29 cellular contexts compared by ENCODE assay signal in the genomic region with DNA sequence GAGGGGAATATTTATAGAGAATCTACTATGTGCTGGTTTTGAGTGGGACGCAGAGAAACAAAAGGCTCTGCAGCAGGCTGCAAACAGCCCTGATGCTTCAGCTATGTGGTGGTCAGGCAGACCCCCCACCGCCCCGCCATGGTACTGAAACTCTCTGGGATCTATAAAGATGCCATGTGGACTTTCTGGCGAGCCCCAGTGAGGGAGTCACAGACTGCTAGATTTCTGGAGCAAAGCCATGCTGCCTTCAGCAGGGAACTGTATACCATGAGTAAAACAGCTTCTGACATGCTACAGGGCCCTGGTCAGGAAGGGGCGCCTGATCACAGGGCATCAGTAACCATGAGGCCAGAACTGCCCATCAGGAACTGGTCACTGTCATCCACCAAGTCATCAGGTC. TPM values are rescaled to one million over a fixed set of nuclear protein-coding genes. Genes with fewer than 3 reads are reported as not detected.
"Had no signal": no experiment of that assay in that cellular context is flagged by ENCODE, and none has a peak within 500 bp of the region (broad histone marks: within the 10 kb centered on the region; RNA-seq: fewer than 3 reads in every experiment).

No MANE protein-coding gene starts in this region.

- H3K9me3 ChIP-seq: gastrocnemius medialis, thoracic aorta had no signal

- DNase-seq: activated CD4-positive, alpha-beta memory T cell treated with anti-CD3 and anti-CD28 coated beads for 36 hours; activated CD4-positive, alpha-beta T cell treated with anti-CD3 and anti-CD28 coated beads, Interleukin-2, amount 10 ng/mL, durations not matched to agents 24 days and 14 days; activated CD4-positive, CD25-positive, alpha-beta regulatory T cell treated with anti-CD3 and anti-CD28 coated beads, Interleukin-2, amount 50 U/mL, for 72 hours; activated CD8-positive, alpha-beta memory T cell treated with anti-CD3 and anti-CD28 coated beads, Interleukin-2, amount 50 U/mL, for 48 hours; activated gamma-delta T cell treated with Interleukin-2 at 50 U/mL for 16 hours; activated naive CD4-positive, alpha-beta T cell treated with anti-CD3 and anti-CD28 coated beads, Interleukin-2, amount 50 U/mL, for 16 hours; activated T-cell treated with anti-CD3 and anti-CD28 coated beads, Interleukin-2, amount 50 U/mL, for 24 hours; amniotic stem cell; central memory CD4-positive, alpha-beta T cell; dermis blood vessel endothelial cell; effector CD8-positive, alpha-beta T cell; gastrocnemius medialis; glutamatergic neuron; left ventricle myocardium inferior; naive B cell; occipital lobe; right cardiac atrium; spleen; stimulated activated naive CD4-positive, alpha-beta T cell; T-helper 17 cell; T1000; trophoblast cell; WERI-Rb-1 had no signal

- H3K4me3 ChIP-seq: gastrocnemius medialis, left ventricle myocardium inferior, lung, spleen, thoracic aorta had no signal

- H3K4me1 ChIP-seq: gastrocnemius medialis, left ventricle myocardium inferior had no signal

- H3K36me3 ChIP-seq: gastrocnemius medialis, left ventricle myocardium inferior, spleen, thoracic aorta, WERI-Rb-1 had no signal

- H3K27ac ChIP-seq: gastrocnemius medialis, left ventricle myocardium inferior, spleen, thoracic aorta, WERI-Rb-1 had no signal

RNA-seq across cellular contexts. Expression of a gene that starts 19.2 kb away (rescaled TPM):
- total RNA-seq: activated CD4-positive, alpha-beta memory T cell treated with anti-CD3 and anti-CD28 coated beads for 36 hours; activated CD4-positive, alpha-beta T cell treated with anti-CD3 and anti-CD28 coated beads, Interleukin-2, amount 10 ng/mL, durations not matched to agents 24 days and 14 days; astrocyte; dermis blood vessel endothelial cell; epithelial cell of proximal tubule; gastrocnemius medialis; left ventricle myocardium inferior; mesothelial cell of epicardium; occipital lobe; right cardiac atrium; spleen; T-helper 17 cell; thoracic aorta had no signal
- polyA plus RNA-seq: neural cell, right cardiac atrium had no signal

RNA-seq across cellular contexts. Expression of a gene that starts 28.0 kb away (rescaled TPM):
- total RNA-seq: activated CD4-positive, alpha-beta memory T cell treated with anti-CD3 and anti-CD28 coated beads for 36 hours; activated CD4-positive, alpha-beta T cell treated with anti-CD3 and anti-CD28 coated beads, Interleukin-2, amount 10 ng/mL, durations not matched to agents 24 days and 14 days; astrocyte; dermis blood vessel endothelial cell; epithelial cell of proximal tubule; gastrocnemius medialis; left ventricle myocardium inferior; mesothelial cell of epicardium; occipital lobe; right cardiac atrium; spleen; T-helper 17 cell; thoracic aorta had no signal
- polyA plus RNA-seq: neural cell, right cardiac atrium, spleen had no signal

RNA-seq across cellular contexts. Expression of a gene that starts 46.6 kb away (rescaled TPM):
- total RNA-seq: activated CD4-positive, alpha-beta memory T cell treated with anti-CD3 and anti-CD28 coated beads for 36 hours; activated CD4-positive, alpha-beta T cell treated with anti-CD3 and anti-CD28 coated beads, Interleukin-2, amount 10 ng/mL, durations not matched to agents 24 days and 14 days; astrocyte; dermis blood vessel endothelial cell; epithelial cell of proximal tubule; gastrocnemius medialis; left ventricle myocardium inferior; lung; mesothelial cell of epicardium; occipital lobe; right cardiac atrium; spleen; T-helper 17 cell; thoracic aorta had no signal
- polyA plus RNA-seq: lung, neural cell, right cardiac atrium, spleen had no signal
